9 cellular contexts compared by ENCODE assay signal in the genomic region with DNA sequence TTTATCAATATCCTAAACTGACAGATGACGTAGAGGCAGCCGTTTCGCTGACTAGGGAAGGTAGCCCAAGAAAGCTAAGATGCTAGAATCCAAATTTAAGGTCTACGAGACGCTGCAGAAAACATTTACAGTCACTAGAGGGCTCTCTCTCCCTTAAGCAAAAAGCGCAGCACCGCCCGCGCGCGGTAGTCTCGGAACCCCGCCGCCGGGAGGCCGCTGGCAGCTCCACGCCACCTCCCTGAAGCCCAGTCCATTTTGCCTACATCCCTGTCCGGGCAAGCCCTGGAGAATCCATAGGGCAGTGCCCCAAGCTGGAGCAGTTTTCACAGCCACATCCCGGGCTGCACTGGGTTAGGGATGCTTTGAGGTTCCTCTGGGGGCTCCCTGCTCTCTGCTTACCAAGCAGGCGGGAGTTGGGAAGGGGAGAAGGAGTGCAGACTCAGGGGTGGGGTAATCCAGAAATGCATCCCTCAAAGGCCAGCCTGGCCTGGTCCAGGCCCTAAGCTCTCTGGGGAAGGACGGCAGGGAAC. TPM values are rescaled to one million over a fixed set of nuclear protein-coding genes. Genes with fewer than 3 reads are reported as not detected.
DNase-seq lines count a peak whose midpoint lies in the region; ATAC-seq and TF ChIP-seq lines count a peak whose summit lies in the region.
"Had no signal": no experiment of that assay in that cellular context is flagged by ENCODE, and none has a peak within 500 bp of the region (broad histone marks: within the 10 kb centered on the region; RNA-seq: fewer than 3 reads in every experiment).

No MANE protein-coding gene starts in this region.

- H3K27me3 Mint-ChIP-seq in endodermal cell (ENCODE audit: insufficient read depth) = peaks cover 63% of the 10 kb centered on the region
- peaks cover 75% of the 10 kb centered on the region for H3K27me3 Mint-ChIP-seq in mesothelial cell of epicardium (ENCODE audit: low read depth)

- no peak for ATAC-seq in GM21526 (IDR thresholded peaks at IDR 0.05; ENCODE audit: low FRiP score, unreplicated experiment)

- H3K36me3 Mint-ChIP-seq in endodermal cell (ENCODE audit: low read depth) (no peaks in the 10 kb centered on the region), mesothelial cell of epicardium (no peaks in the 10 kb centered on the region)

- peaks cover 3% of the 10 kb centered on the region; the same call in 1 of the 2 replicates for H3K4me1 ChIP-seq in HUES6 (ENCODE audit: control insufficient read depth, insufficient read depth, low read length)
- peaks cover 4% of the 10 kb centered on the region for H3K4me1 ChIP-seq in endodermal cell (ENCODE audit: control insufficient read depth, insufficient read depth, low read length)

- H3K9me3 ChIP-seq in HUES6 (ENCODE audit: control insufficient read depth, insufficient read depth, low read depth, low read length) = no peaks in the 10 kb centered on the region
- no peaks in the 10 kb centered on the region for H3K9me3 ChIP-seq in endodermal cell (ENCODE audit: control insufficient read depth, low read length)

- H3K27me3 ChIP-seq in HUES6 (ENCODE audit: control insufficient read depth, insufficient read depth, low read length) (peaks cover 70% of the 10 kb centered on the region), endodermal cell (ENCODE audit: control insufficient read depth, insufficient read depth, low read length, poor library complexity, severe bottlenecking) (peaks cover 71% of the 10 kb centered on the region)

- H3K4me1 Mint-ChIP-seq in endodermal cell (peaks cover 6% of the 10 kb centered on the region), mesothelial cell of epicardium (peaks cover 11% of the 10 kb centered on the region)

- no peaks in the 10 kb centered on the region for H3K9me3 Mint-ChIP-seq in endodermal cell
- H3K9me3 Mint-ChIP-seq in mesothelial cell of epicardium = no peaks in the 10 kb centered on the region

- H3K9ac ChIP-seq in HUES6 (ENCODE audit: low read length) = peak overlapping the region; percentile 44
- no peak overlapping the region for H3K9ac ChIP-seq in endodermal cell (ENCODE audit: extremely low read depth, low read length, poor library complexity, severe bottlenecking)

- H3K4me3 ChIP-seq in HUES6 (ENCODE audit: low read depth, low read length) (peak overlapping the region; percentile 76), endodermal cell (ENCODE audit: low read length) (peak overlapping the region; percentile 2)

- TF ChIP-seq CTCF in endodermal cell (conservative IDR thresholded peaks at IDR 0.05) (peak; percentile 89), mesothelial cell of epicardium (IDR thresholded peaks at IDR 0.05; ENCODE audit: unreplicated experiment) (peak; percentile 57)

- 2 to 5% methylated on average over 13 to 21 of the region's 21 CpGs for WGBS in endodermal cell (ENCODE audit: insufficient coverage in 1 of 2, insufficient read length in 1 of 2), 2 experiments

- DNase-seq in COLO668 (lab: John Stamatoyannopoulos, UW; ENCODE audit: unreplicated experiment) (peak; percentile 88), NOMO-1 (lab: John Stamatoyannopoulos, UW; ENCODE audit: unreplicated experiment in 2 of 2) (peak; percentile 40 to 75), endodermal cell (peak; percentile 90), mesothelial cell of epicardium (ENCODE audit: low spot score in 2 of 2, unreplicated experiment in 2 of 2) (peak; percentile 47 to 73)
- DNase-seq in activated CD8-positive, alpha-beta memory T cell treated with anti-CD3 and anti-CD28 coated beads for 4 hours (ENCODE audit: low read depth in 2 of 2) = peak; percentile 18 to 23
- peak; percentile 26 to 30 for DNase-seq in stimulated activated CD8-positive, alpha-beta memory T cell treated with anti-CD3 and anti-CD28 coated beads, Interleukin-4, amount 100 ng/mL, for 1 hour (ENCODE audit: low read depth in 2 of 2, low spot score in 1 of 2)

- H3K36me3 ChIP-seq in HUES6 (ENCODE audit: control insufficient read depth, insufficient read depth, low read length) (no peaks in the 10 kb centered on the region), endodermal cell (ENCODE audit: control insufficient read depth, insufficient read depth, low read length) (no peaks in the 10 kb centered on the region)

- no peak overlapping the region for H3K27ac Mint-ChIP-seq in endodermal cell
- H3K27ac Mint-ChIP-seq in mesothelial cell of epicardium = no peak overlapping the region

- H3K27ac ChIP-seq in HUES6 (ENCODE audit: low read depth, low read length) = no peak overlapping the region
- no peak overlapping the region for H3K27ac ChIP-seq in endodermal cell (ENCODE audit: low read depth, low read length)

- H3K4me3 Mint-ChIP-seq in endodermal cell (peak overlapping the region; percentile 55), mesothelial cell of epicardium (peak overlapping the region; percentile 66)

RNA-seq across cellular contexts. Expression of a gene that starts 1.5 kb away (rescaled TPM):
- 1 to 10 TPM; 3.1 to 3.5 TPM for total RNA-seq in endodermal cell
- polyA plus RNA-seq in endodermal cell (2013, experiment 1 of 2) = 115 TPM
- 106 TPM for polyA plus RNA-seq in endodermal cell (2013, experiment 2 of 2)
- total RNA-seq in mesothelial cell of epicardium = 2.5 to 2.8 TPM (median 2.8 TPM) in 3 replicates
- total RNA-seq: T-helper 2 cell treated with Interferon-gamma antibody and Interleukin-4, amounts not matched to agents 100 ng/mL and 5 ng/mL, for 36 hours had no signal

Comparison
In these comparisons a context has a peak if more than half of its experiments do, and no peak if none do; other contexts are left out.
1. DNase-seq: peak in every context shown above with its lines; median percentile 90 in endodermal cell; 88 in COLO668; 60 in mesothelial cell of epicardium; 58 in NOMO-1; 28 in stimulated activated CD8-positive, alpha-beta memory T cell treated with anti-CD3 and anti-CD28 coated beads, Interleukin-4, amount 100 ng/mL, for 1 hour; 20 in activated CD8-positive, alpha-beta memory T cell treated with anti-CD3 and anti-CD28 coated beads for 4 hours.